In genomic region chr11:70111269-70112016, GRCh38 we compare ENCODE assay signal across 9 cellular contexts. TPM values are rescaled to one million over a fixed set of nuclear protein-coding genes. Genes with fewer than 3 reads are reported as not detected.
DNase-seq lines count a peak whose midpoint lies in the region; ATAC-seq, FAIRE-seq and TF ChIP-seq lines count a peak whose summit lies in the region.
"Had no signal": no experiment of that assay in that cellular context is flagged by ENCODE, and none has a peak within 500 bp of the region (broad histone marks: within the 10 kb centered on the region; RNA-seq: fewer than 3 reads in every experiment).

No MANE protein-coding gene starts in this region.

- H3K9me3 ChIP-seq in heart left ventricle (no peaks in the 10 kb centered on the region), suprapubic skin (no peaks in the 10 kb centered on the region)

- H3K4me3 ChIP-seq in heart left ventricle = no peak overlapping the region
- H3K4me3 ChIP-seq in suprapubic skin = no peak overlapping the region

- H3K36me3 ChIP-seq in heart left ventricle = peaks cover 0 to 10% (median 0%) of the 10 kb centered on the region in 9 donors
- H3K36me3 ChIP-seq in suprapubic skin = peaks cover 4% of the 10 kb centered on the region

- peak; percentile 45 for DNase-seq in NCI-H2029 (lab: John Stamatoyannopoulos, UW)
- no peak for DNase-seq in NCI-H2029 treated with DMSO at 0.1 percent for 48 hours (lab: John Stamatoyannopoulos, UW)
- DNase-seq in RCC 7860 (ENCODE audit: low spot score) = peak; percentile 8
- peak; percentile 81 to 87 (median 82) for DNase-seq in heart left ventricle
- peak in 1 of 2 donors; percentile 87 for DNase-seq in suprapubic skin (ENCODE audit: low spot score in 2 of 2)
- DNase-seq in activated CD8-positive, alpha-beta memory T cell treated with anti-CD3 and anti-CD28 coated beads, Interleukin-2, amount 50 U/mL, for 48 hours = no peak
- DNase-seq in D721Med (ENCODE audit: insufficient read length, low spot score) = no peak

- peak; percentile 64 to 93 (median 78) for ATAC-seq in heart left ventricle
- no peak for ATAC-seq in GM21367 (IDR thresholded peaks at IDR 0.05; ENCODE audit: unreplicated experiment)

- H3K27ac ChIP-seq in heart left ventricle (peak overlapping the region; percentile 41 to 86 (median 75)), suprapubic skin (peak overlapping the region; percentile 68)

- FAIRE-seq in RCC 7860 (lab: Jason Lieb, UNC) (no peak), D721Med (lab: Jason Lieb, UNC) (no peak)
- FAIRE-seq: TTC549 had no signal

- intact Hi-C loops in heart left ventricle (cut with DNase I) = no loop called here

- no peak for TF ChIP-seq POLR2A in heart left ventricle (IDR thresholded peaks at IDR 0.05)
- no peak for TF ChIP-seq POLR2A in suprapubic skin (IDR thresholded peaks at IDR 0.05)

- H3K4me1 ChIP-seq in heart left ventricle (peaks cover 0 to 34% (median 14%) of the 10 kb centered on the region in 12 donors), suprapubic skin (peaks cover 5% of the 10 kb centered on the region)

- TF ChIP-seq EP300 in suprapubic skin (IDR thresholded peaks at IDR 0.05) = no peak

- H3K27me3 ChIP-seq in heart left ventricle (no peaks in the 10 kb centered on the region), suprapubic skin (no peaks in the 10 kb centered on the region)

- no peak for TF ChIP-seq CTCF in heart left ventricle (IDR thresholded peaks at IDR 0.05)
- TF ChIP-seq CTCF in suprapubic skin (IDR thresholded peaks at IDR 0.05) = no peak
- no peak for TF ChIP-seq CTCF in D721Med (IDR thresholded peaks at IDR 0.05; ENCODE audit: insufficient read depth, missing control alignments)

- 44 to 56% (median 47%) methylated on average over 27 to 29 of the region's 29 CpGs for WGBS in heart left ventricle, 4 donors
- WGBS in suprapubic skin = 57% methylated on average over 29 of the region's 29 CpGs

RNA-seq across cellular contexts. Expression of gene ANO1, which starts 33.3 kb away (rescaled TPM):
- 10 to 100 TPM in 4 of 9 donors, 1 to 10 TPM in 5; 4.2 to 17.8 (median 9.8) TPM for total RNA-seq in heart left ventricle
- polyA plus RNA-seq in heart left ventricle = 1 to 10 TPM; 5.1 to 6.1 TPM
- total RNA-seq in suprapubic skin = 100 to 1,000 TPM in 3 of 4 donors, 10 to 100 TPM in 1; 87.7 to 133 (median 108) TPM

Comparison
In these comparisons a context has a peak if more than half of its experiments do, and no peak if none do; other contexts are left out.
1. DNase-seq: peak in NCI-H2029 (single experiment), RCC 7860 (single experiment) and heart left ventricle (5 of 5); none in NCI-H2029 treated with DMSO at 0.1 percent for 48 hours (single experiment), activated CD8-positive, alpha-beta memory T cell treated with anti-CD3 and anti-CD28 coated beads, Interleukin-2, amount 50 U/mL, for 48 hours (single experiment) and D721Med (single experiment).
2. RNA of gene ANO1, which starts 33.3 kb away (total RNA-seq): 87.7 to 133 TPM in suprapubic skin; 4.2 to 17.8 TPM in heart left ventricle; every median in the first group is over 4 times any median in the second.